ENCODE assay signal across 27 cellular contexts in genomic region chr15:74274485-74275038, GRCh38. TPM values are rescaled to one million over a fixed set of nuclear protein-coding genes. Genes with fewer than 3 reads are reported as not detected.
A peak's percentile ranks its signal among the peaks of the same experiment; 100 is the strongest.
DNase-seq lines count a peak whose midpoint lies in the region; ATAC-seq and TF ChIP-seq lines count a peak whose summit lies in the region.
"Had no signal": no experiment of that assay in that cellular context is flagged by ENCODE, and none has a peak within 500 bp of the region (broad histone marks: within the 10 kb centered on the region; RNA-seq: fewer than 3 reads in every experiment).

No MANE protein-coding gene starts in this region.

- H3K27me3 Mint-ChIP-seq in T-helper 17 cell (peaks cover 67% of the 10 kb centered on the region), type B pancreatic cell (peaks cover 28% of the 10 kb centered on the region)

- H3K27ac Mint-ChIP-seq in T-helper 17 cell (no peak overlapping the region), type B pancreatic cell (no peak overlapping the region)
- H3K27ac Mint-ChIP-seq: CD4-positive, alpha-beta memory T cell had no signal

- no peak overlapping the region for H3K4me3 ChIP-seq in testis
- H3K4me3 ChIP-seq: GM23248, PC-9 had no signal

- intact Hi-C loops in Right ventricle myocardium inferior (cut with DNase I) (no loop called here), Right ventricle myocardium superior (cut with DNase I) (no loop called here), testis (cut with DNase I; ENCODE audit: low total_unique reads) (no loop called here)

- H3K4me1 Mint-ChIP-seq in T-helper 17 cell (peaks cover 10% of the 10 kb centered on the region), type B pancreatic cell (ENCODE audit: unreplicated experiment) (peaks cover 17% of the 10 kb centered on the region)
- H3K4me1 Mint-ChIP-seq: CD4-positive, alpha-beta memory T cell had no signal

- TF ChIP-seq POLR2A in testis (IDR thresholded peaks at IDR 0.05): no peak

- no peak overlapping the region for H3K27ac ChIP-seq in testis
- H3K27ac ChIP-seq: GM23248, PC-9 had no signal

- TF ChIP-seq CTCF in type B pancreatic cell (conservative IDR thresholded peaks at IDR 0.05) (no peak), testis (IDR thresholded peaks at IDR 0.05) (no peak)

- no peaks in the 10 kb centered on the region for H3K9me3 Mint-ChIP-seq in type B pancreatic cell
- H3K9me3 Mint-ChIP-seq: CD4-positive, alpha-beta memory T cell had no signal

- H3K36me3 ChIP-seq in testis (ENCODE audit: low read depth, missing control alignments): no peaks in the 10 kb centered on the region

- no peaks in the 10 kb centered on the region for H3K9me3 ChIP-seq in T-helper 17 cell (ENCODE audit: control insufficient read depth, low read length, poor library complexity, severe bottlenecking)
- no peaks in the 10 kb centered on the region for H3K9me3 ChIP-seq in testis
- H3K9me3 ChIP-seq: Caco-2 had no signal

- DNase-seq in Right ventricle myocardium inferior (ENCODE audit: missing footprints): peak; percentile 23
- DNase-seq in Right ventricle myocardium superior: no peak
- DNase-seq in NCI-H1436 treated with DMSO at 0.1 percent for 48 hours (lab: John Stamatoyannopoulos, UW): peak; percentile 90
- no peak for DNase-seq in T-helper 17 cell
- no peak for DNase-seq in type B pancreatic cell (ENCODE audit: extremely low spot score, unreplicated experiment)
- no peak for DNase-seq in NAMALWA (ENCODE audit: low spot score)
- no peak for DNase-seq in testis
- DNase-seq: C1 segment of cervical spinal cord; Caco-2; CD4-positive, alpha-beta memory T cell; DMS 273 treated with DMSO at 0.1 percent for 48 hours; DND-41; GM23248; H7; Karpas-422; NCI-H1694 treated with DMSO at 0.1 percent for 48 hours; NCI-H2107; NCI-H226; NCI-H510A; NCI-H748 treated with DMSO at 0.1 percent for 48 hours; PC-9; SHP77 treated with DMSO at 0.1 percent for 48 hours; T-helper 9 cell had no signal

- H3K4me3 Mint-ChIP-seq in T-helper 17 cell: peak overlapping the region; percentile 25
- H3K4me3 Mint-ChIP-seq in type B pancreatic cell: no peak overlapping the region
- H3K4me3 Mint-ChIP-seq: CD4-positive, alpha-beta memory T cell had no signal

- WGBS in testis, 2 donors: 75 to 78% methylated on average over 3 of the region's 3 CpGs

- H3K4me1 ChIP-seq in testis: no peaks in the 10 kb centered on the region
- H3K4me1 ChIP-seq: Caco-2 had no signal

- ATAC-seq in Right ventricle myocardium inferior (no peak), Right ventricle myocardium superior (ENCODE audit: poor library complexity) (no peak), T-helper 17 cell (no peak)
- ATAC-seq: HepG2 had no signal

- H3K27me3 ChIP-seq in testis: no peaks in the 10 kb centered on the region

- peaks cover 6% of the 10 kb centered on the region for H3K36me3 Mint-ChIP-seq in T-helper 17 cell (ENCODE audit: low read depth)
- H3K36me3 Mint-ChIP-seq in type B pancreatic cell: no peaks in the 10 kb centered on the region
- H3K36me3 Mint-ChIP-seq: CD4-positive, alpha-beta memory T cell had no signal

RNA-seq across cellular contexts. Expression of gene CCDC33, which starts 38.4 kb away (rescaled TPM):
- total RNA-seq in Right ventricle myocardium inferior (not detected), Right ventricle myocardium superior (not detected), T-helper 17 cell (not detected), type B pancreatic cell (ENCODE audit: low replicate concordance) (2.2 and 5.0 TPM in 2 replicates), testis (10 to 100 TPM; 11.6 to 18.5 TPM)
- 41.3 TPM for polyA plus RNA-seq in testis (ENCODE audit: insufficient read depth, low read depth, low replicate concordance)
- total RNA-seq: A673; Caco-2; CD4-positive, alpha-beta memory T cell; GM23248; HepG2; HT1080; T-helper 1 cell treated with Interleukin-12 subunit alpha and Interleukin-12 subunit beta and Interleukin-4 antibody, amounts not matched to agents 30 ng/mL and 1 ng/mL, for 36 hours had no signal
- polyA plus RNA-seq: CD4-positive, alpha-beta memory T cell; GM23248 had no signal

Comparison
In these comparisons a context has a peak if more than half of its experiments do, and no peak if none do; other contexts are left out.
1. DNase-seq: peak in Right ventricle myocardium inferior (single experiment) and NCI-H1436 treated with DMSO at 0.1 percent for 48 hours (single experiment); none in Right ventricle myocardium superior (single experiment), T-helper 17 cell (0 of 3), type B pancreatic cell (single experiment), NAMALWA (single experiment) and testis (single experiment).